ENCODE assay signal across 1 cellular context in genomic region chr7:131530137-131530536, GRCh38.
TF ChIP-seq lines count a peak whose summit lies in the region.

No MANE protein-coding gene starts in this region.

TF ChIP-seq in WTC11, 78 proteins besides CTCF, POLR2A, EP300 and RAD21 (continued from another document):
- TF ChIP-seq ATF3 (CRISPR knock-in tag; conservative IDR thresholded peaks at IDR 0.05) (no peak), E2F4 (CRISPR knock-in tag; IDR thresholded peaks at IDR 0.05; ENCODE audit: borderline replicate concordance, low read depth) (no peak), FOXP1 (CRISPR knock-in tag; IDR thresholded peaks at IDR 0.05; ENCODE audit: borderline replicate concordance) (no peak), E2F5 (CRISPR knock-in tag; IDR thresholded peaks at IDR 0.05) (no peak), FOXK1 (CRISPR knock-in tag; IDR thresholded peaks at IDR 0.05) (no peak), ZNF423 (CRISPR knock-in tag; IDR thresholded peaks at IDR 0.05) (no peak), ZNF317 (CRISPR knock-in tag; IDR thresholded peaks at IDR 0.05; ENCODE audit: borderline replicate concordance, low read depth) (no peak), ZNF512 (CRISPR knock-in tag; IDR thresholded peaks at IDR 0.05; ENCODE audit: borderline replicate concordance) (no peak), STAT6 (CRISPR knock-in tag; conservative IDR thresholded peaks at IDR 0.05; ENCODE audit: low read depth) (no peak), ZNF671 (CRISPR knock-in tag; IDR thresholded peaks at IDR 0.05) (no peak)
